8 cellular contexts compared by ENCODE assay signal in genomic region chr9:131396626-131397025, GRCh38. TPM values are rescaled to one million over a fixed set of nuclear protein-coding genes. Genes with fewer than 3 reads are reported as not detected.
A peak's percentile ranks its signal among the peaks of the same experiment; 100 is the strongest.
DNase-seq lines count a peak whose midpoint lies in the region; ATAC-seq, FAIRE-seq and TF ChIP-seq lines count a peak whose summit lies in the region.

No MANE protein-coding gene starts in this region.

- peaks cover 76% of the 10 kb centered on the region for H3K79me2 ChIP-seq in OCI-LY3 (ENCODE audit: low read length)
- peaks cover 70% of the 10 kb centered on the region for H3K79me2 ChIP-seq in endothelial cell of umbilical vein (ENCODE audit: control insufficient read depth, insufficient read depth, low read length)

- no peaks in the 10 kb centered on the region for H3K9me3 ChIP-seq in CD8-positive, alpha-beta T cell (ENCODE audit: low read length)
- H3K9me3 ChIP-seq in OCI-LY3 (ENCODE audit: insufficient read depth, low read length), result no peaks in the 10 kb centered on the region
- no peaks in the 10 kb centered on the region for H3K9me3 ChIP-seq in endothelial cell of umbilical vein (replicated peaks; ENCODE audit: control insufficient read depth, insufficient read depth, low read length)

- no peak for TF ChIP-seq CTCF in CD8-positive, alpha-beta T cell (IDR thresholded peaks at IDR 0.05)
- TF ChIP-seq CTCF in OCI-LY3 (IDR thresholded peaks at IDR 0.05; ENCODE audit: low read depth, low read length) (no peak), endothelial cell of umbilical vein (IDR thresholded peaks at IDR 0.05; ENCODE audit: extremely low read depth in 1 of 2, insufficient read depth in 1 of 2, low read depth in 1 of 2, low read length in 2 of 2) (no peak), osteocyte (IDR thresholded peaks at IDR 0.05) (no peak), GM10266 (IDR thresholded peaks at IDR 0.05; ENCODE audit: control insufficient read depth, insufficient read depth, low read depth, missing control alignments) (no peak)

- no peaks in the 10 kb centered on the region for H3K27me3 ChIP-seq in CD8-positive, alpha-beta T cell (ENCODE audit: insufficient read depth, low read length)
- no peaks in the 10 kb centered on the region for H3K27me3 ChIP-seq in OCI-LY3 (ENCODE audit: low read depth, low read length)
- H3K27me3 ChIP-seq in endothelial cell of umbilical vein (ENCODE audit: control insufficient read depth in 2 of 2, insufficient read depth in 2 of 2, low read length in 2 of 2), result no peaks in the 10 kb centered on the region

- dilution Hi-C loops in endothelial cell of umbilical vein (cut with MboI; ENCODE audit: extremely low pct_ligation_motif_present, low sequenced_read_pairs), result no loop called here

- peak overlapping the region; percentile 97 for H3K27ac Mint-ChIP-seq in CD8-positive, alpha-beta T cell
- H3K27ac Mint-ChIP-seq in osteocyte (ENCODE audit: unreplicated experiment), result peak overlapping the region; percentile 96

- CTCF ChIA-PET in CD8-positive, alpha-beta T cell (lab: Charles Lee), result interaction anchor here (0.6 to 2.2 kb wide), 5 partner anchors 9 to 45 kb away, joined by 3 to 12 read pairs (median 4); no protein-coding TSS in a partner anchor
- CTCF ChIA-PET in endothelial cell of umbilical vein (lab: Charles Lee), result interaction anchor here (0.6 to 1.2 kb wide), 4 partner anchors 10 to 47 kb away, joined by 3 to 7 read pairs (median 6); no protein-coding TSS in a partner anchor

- H3K4me1 Mint-ChIP-seq in CD8-positive, alpha-beta T cell (ENCODE audit: low read depth), result peaks cover 70% of the 10 kb centered on the region
- peaks cover 61% of the 10 kb centered on the region for H3K4me1 Mint-ChIP-seq in osteocyte (ENCODE audit: unreplicated experiment)

- peaks cover 69% of the 10 kb centered on the region for H3K4me1 ChIP-seq in CD8-positive, alpha-beta T cell (ENCODE audit: insufficient read depth, low read length)
- H3K4me1 ChIP-seq in OCI-LY3 (ENCODE audit: low read length) (peaks cover 33% of the 10 kb centered on the region), endothelial cell of umbilical vein (ENCODE audit: control insufficient read depth, extremely low read depth, insufficient read depth, low read length) (peaks cover 53% of the 10 kb centered on the region)

- H2AFZ ChIP-seq in OCI-LY3 (ENCODE audit: low read depth, low read length), result no peak overlapping the region
- no peak overlapping the region for H2AFZ ChIP-seq in endothelial cell of umbilical vein (ENCODE audit: low read depth, low read length)

- intact Hi-C loops in CD8-positive, alpha-beta T cell (cut with DNase I, micrococcal nuclease), result loop anchor here (1.0 to 10.0 kb wide), 7 partner anchors 58 to 958 kb away; partner anchors contain the start of genes SETX (in 1 of the 2) and UCK1 (in 1 of the 2)
- intact Hi-C loops in endothelial cell of umbilical vein (cut with micrococcal nuclease), result loop anchor here (5.0 kb wide), 1 partner anchor 41 kb away; no protein-coding TSS in a partner anchor

- no peak for DNase-seq in CD8-positive, alpha-beta T cell
- DNase-seq in endothelial cell of umbilical vein (ENCODE audit: low read depth, low spot score) (no peak), osteocyte (ENCODE audit: extremely low spot score, unreplicated experiment) (no peak), GM10266 (ENCODE audit: extremely low spot score) (no peak), NCI-H2029 treated with DMSO at 0.1 percent for 48 hours (lab: John Stamatoyannopoulos, UW) (no peak), NOMO-1 treated with DMSO at 0.1 percent for 48 hours (lab: John Stamatoyannopoulos, UW; ENCODE audit: unreplicated experiment) (no peak)

- H3K9me1 ChIP-seq in endothelial cell of umbilical vein (replicated peaks; ENCODE audit: control insufficient read depth, extremely low read depth, insufficient read depth, low read length), result no peaks in the 10 kb centered on the region

- ATAC-seq in CD8-positive, alpha-beta T cell, result no peak
- ATAC-seq in GM21786 (IDR thresholded peaks at IDR 0.05; ENCODE audit: unreplicated experiment), result no peak

- H3K36me3 ChIP-seq in CD8-positive, alpha-beta T cell (ENCODE audit: insufficient read depth, low read length), result no peaks in the 10 kb centered on the region
- H3K36me3 ChIP-seq in OCI-LY3 (replicated peaks; ENCODE audit: low read depth, low read length), result peaks cover 12% of the 10 kb centered on the region
- H3K36me3 ChIP-seq in endothelial cell of umbilical vein (ENCODE audit: control insufficient read depth in 2 of 2, extremely low read depth in 1 of 2, insufficient read depth in 2 of 2, low read length in 2 of 2), result no peaks in the 10 kb centered on the region

- peak overlapping the region; percentile 55 for H3K4me2 ChIP-seq in OCI-LY3 (ENCODE audit: low read length)
- peak overlapping the region; percentile 82 for H3K4me2 ChIP-seq in endothelial cell of umbilical vein (ENCODE audit: insufficient read depth, low read length)

- H3K9me3 Mint-ChIP-seq in CD8-positive, alpha-beta T cell, result no peaks in the 10 kb centered on the region
- no peaks in the 10 kb centered on the region for H3K9me3 Mint-ChIP-seq in osteocyte (ENCODE audit: unreplicated experiment)

- no peak overlapping the region for H3K9ac ChIP-seq in OCI-LY3 (ENCODE audit: low read length)
- peak overlapping the region; percentile 44 for H3K9ac ChIP-seq in endothelial cell of umbilical vein (replicated peaks; ENCODE audit: extremely low read depth, insufficient read depth, low read length)

- POLR2A ChIA-PET in CD8-positive, alpha-beta T cell (lab: Charles Lee), result interaction anchor here (0.6 to 4.7 kb wide), 7 partner anchors 10 to 257 kb away, joined by 3 to 33 read pairs (median 4); no protein-coding TSS in a partner anchor
- POLR2A ChIA-PET in endothelial cell of umbilical vein (lab: Charles Lee), result interaction anchor here (0.6 to 1.6 kb wide), 2 partner anchors 23 to 43 kb away, joined by 4 to 6 read pairs; no protein-coding TSS in a partner anchor

- H4K20me1 ChIP-seq in OCI-LY3 (ENCODE audit: insufficient read depth, low read length) (peaks cover 65% of the 10 kb centered on the region), endothelial cell of umbilical vein (replicated peaks; ENCODE audit: control insufficient read depth, extremely low read depth, insufficient read depth, low read length) (peaks cover 10% of the 10 kb centered on the region)

- H3K4me3 Mint-ChIP-seq in CD8-positive, alpha-beta T cell, result peak overlapping the region; percentile 92
- H3K4me3 Mint-ChIP-seq in osteocyte (ENCODE audit: unreplicated experiment), result peak overlapping the region; percentile 91

- peak overlapping the region; percentile 2 for H3K4me3 ChIP-seq in CD8-positive, alpha-beta T cell (ENCODE audit: low read depth, low read length)
- H3K4me3 ChIP-seq in OCI-LY3 (ENCODE audit: low read length) (peak overlapping the region; percentile 49), endothelial cell of umbilical vein (replicated peaks in 1 of 3; ENCODE audit: insufficient read depth in 1 of 3, low read depth in 1 of 3, low read length in 3 of 3) (peak overlapping the region in 1 of 3 experiments; percentile 35)

- BruUV-seq in endothelial cell of umbilical vein (replicated peaks; lab: Mats Ljungman, UMichigan), result no TSS peak

- H3K36me3 Mint-ChIP-seq in CD8-positive, alpha-beta T cell, result peaks cover 12% of the 10 kb centered on the region
- H3K36me3 Mint-ChIP-seq in osteocyte (ENCODE audit: unreplicated experiment), result no peaks in the 10 kb centered on the region

- FAIRE-seq in endothelial cell of umbilical vein (lab: Jason Lieb, UNC), result no peak

- no peak for TF ChIP-seq POLR2A in endothelial cell of umbilical vein (IDR thresholded peaks at IDR 0.05; ENCODE audit: low read depth, low read length)

- H3K27me3 Mint-ChIP-seq in CD8-positive, alpha-beta T cell (ENCODE audit: low read depth), result no peaks in the 10 kb centered on the region
- no peaks in the 10 kb centered on the region for H3K27me3 Mint-ChIP-seq in osteocyte (ENCODE audit: unreplicated experiment)

- no peak overlapping the region for H3K27ac ChIP-seq in CD8-positive, alpha-beta T cell (ENCODE audit: low read depth, low read length)
- H3K27ac ChIP-seq in OCI-LY3 (ENCODE audit: low read length) (no peak overlapping the region), endothelial cell of umbilical vein (ENCODE audit: insufficient read depth, low read depth, low read length) (peak overlapping the region; percentile 61)

TF ChIP-seq in endothelial cell of umbilical vein, 7 proteins besides CTCF, POLR2A, EP300 and RAD21:
- TF ChIP-seq GATA2 (IDR thresholded peaks at IDR 0.05; ENCODE audit: insufficient read depth, insufficient read length, low read depth, low read length) (no peak), EZH2 (IDR thresholded peaks at IDR 0.05; ENCODE audit: borderline replicate concordance, low read depth, low read length, severe bottlenecking) (no peak), FOS (IDR thresholded peaks at IDR 0.05; ENCODE audit: borderline replicate concordance, insufficient read depth, low read length) (no peak), MAX (IDR thresholded peaks at IDR 0.05; ENCODE audit: insufficient read depth, insufficient read length) (no peak), JUN (IDR thresholded peaks at IDR 0.05; ENCODE audit: borderline replicate concordance, insufficient read depth, insufficient read length, low read depth) (no peak), POLR2AphosphoS5 (IDR thresholded peaks at IDR 0.05; ENCODE audit: insufficient read depth, low read depth, low read length) (no peak), MYC (IDR thresholded peaks at IDR 0.05; ENCODE audit: low read depth, low read length) (no peak)

RNA-seq across cellular contexts. Expression of gene PRRC2B, which starts 2.7 kb away (rescaled TPM):
- total RNA-seq in CD8-positive, alpha-beta T cell, result 100 to 1,000 TPM; 234 to 251 TPM
- total RNA-seq in endothelial cell of umbilical vein (248 and 256 TPM in 2 replicates), osteocyte (285 and 290 TPM in 2 replicates)
- polyA plus RNA-seq in endothelial cell of umbilical vein, result 35.6 and 38.5 TPM in 2 replicates
- polyA plus RNA-seq in endothelial cell of umbilical vein (2011; cell fraction: cytosol; rRNA removed), result 47.2 and 56.3 TPM in 2 replicates
- polyA plus RNA-seq in endothelial cell of umbilical vein (2011; cell fraction: nucleus; rRNA removed), result 186 and 194 TPM in 2 replicates
- polyA plus RNA-seq in endothelial cell of umbilical vein (2012), result 126 and 147 TPM in 2 replicates
- 142 and 143 TPM in 2 replicates for polyA minus RNA-seq in endothelial cell of umbilical vein
- polyA minus RNA-seq in endothelial cell of umbilical vein (2011; cell fraction: cytosol; rRNA and poly(A)+ RNA removed), result 62.0 TPM
- 93.2 and 110 TPM in 2 replicates for polyA minus RNA-seq in endothelial cell of umbilical vein (2011; cell fraction: nucleus; rRNA and poly(A)+ RNA removed)
